Comparison of ENCODE assay signal across 8 cellular contexts in the genomic region with DNA sequence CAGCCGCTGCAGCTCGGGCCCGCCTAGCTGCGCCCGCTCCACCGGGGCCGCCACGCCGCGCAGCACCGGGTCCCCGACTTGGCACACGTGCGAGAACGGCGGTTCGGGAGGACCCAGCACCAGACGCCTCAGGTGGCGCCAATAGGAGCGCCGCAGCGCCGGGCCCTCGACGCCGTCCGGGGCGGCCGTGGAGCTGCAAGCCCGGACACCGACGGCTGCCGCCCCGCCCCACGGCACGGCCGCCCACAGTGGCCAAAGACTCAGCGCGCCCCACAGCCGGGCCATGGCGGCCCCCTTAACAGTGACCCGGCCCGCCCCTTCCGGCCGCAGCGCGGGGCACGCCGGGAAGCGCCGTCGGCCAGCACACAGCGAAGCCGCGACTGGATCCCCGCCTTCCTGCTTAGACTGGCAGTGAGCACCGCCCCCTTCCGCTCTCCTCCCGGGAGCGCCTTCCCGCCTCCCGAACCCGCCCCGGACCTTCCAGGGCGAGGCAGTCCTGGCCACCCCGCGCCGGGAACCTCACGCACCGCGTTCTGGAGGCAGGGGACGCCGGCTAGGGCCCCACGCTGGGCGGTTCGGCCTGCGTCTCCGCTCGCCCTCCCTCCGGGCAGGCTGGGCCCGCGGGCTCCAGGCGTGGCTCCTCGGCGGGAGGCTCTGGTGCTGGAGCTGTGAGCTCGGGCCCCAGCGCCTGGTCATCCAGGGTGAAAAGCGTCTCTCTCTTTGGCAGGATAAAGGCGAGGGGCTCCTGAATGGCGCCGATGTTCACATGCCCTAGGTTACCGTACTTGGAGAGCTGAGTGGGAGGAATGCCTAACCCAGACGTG. TPM values are rescaled to one million over a fixed set of nuclear protein-coding genes. Genes with fewer than 3 reads are reported as not detected.
DNase-seq lines count a peak whose midpoint lies in the region; ATAC-seq and TF ChIP-seq lines count a peak whose summit lies in the region.

A gene with protein sequence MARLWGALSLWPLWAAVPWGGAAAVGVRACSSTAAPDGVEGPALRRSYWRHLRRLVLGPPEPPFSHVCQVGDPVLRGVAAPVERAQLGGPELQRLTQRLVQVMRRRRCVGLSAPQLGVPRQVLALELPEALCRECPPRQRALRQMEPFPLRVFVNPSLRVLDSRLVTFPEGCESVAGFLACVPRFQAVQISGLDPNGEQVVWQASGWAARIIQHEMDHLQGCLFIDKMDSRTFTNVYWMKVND (minus strand): TSS at position 303 of the 824 bp plus-strand sequence. CDS start 18 bp downstream, at position 285.

- in situ Hi-C loops in mammary epithelial cell (cut with MboI; ENCODE audit: low sequenced_read_pairs in 2 of 2), result no loop called here

- intact Hi-C loops in mammary epithelial cell (cut with micrococcal nuclease), result loop anchor here (1.0 kb wide), 1 partner anchor 9 kb away; the partner anchor contains the start of genes COG8 and NIP7

- peaks cover 83% of the 10 kb centered on the region for H3K79me2 ChIP-seq in mammary epithelial cell (ENCODE audit: insufficient read depth, low read length)

- no peaks in the 10 kb centered on the region for H4K20me1 ChIP-seq in mammary epithelial cell (ENCODE audit: insufficient read depth, low read length)

- H3K36me3 ChIP-seq in mammary epithelial cell (ENCODE audit: insufficient read depth, low read length) (peaks cover 35% of the 10 kb centered on the region), iPS-20b (ENCODE audit: insufficient read depth, low read depth, low read length) (peaks cover 73% of the 10 kb centered on the region)

- H3K27ac ChIP-seq in mammary epithelial cell (ENCODE audit: insufficient read depth, low read depth, low read length) (peak within 1 kb of the TSS; percentile 58), iPS-20b (ENCODE audit: low read length) (peak within 1 kb of the TSS; percentile 87), skin epidermis (peak within 1 kb of the TSS; percentile 56 to 97 (median 91))

- peaks cover 28% of the 10 kb centered on the region for H3K4me1 ChIP-seq in mammary epithelial cell (ENCODE audit: insufficient read depth, low read length)
- H3K4me1 ChIP-seq in iPS-20b (ENCODE audit: insufficient read depth, low read length), result peaks cover 6% of the 10 kb centered on the region; the same call in 1 of the 2 replicates

- CTCF ChIA-PET in mammary epithelial cell (lab: Charles Lee; ENCODE audit: low non-redundant PET), result interaction anchor here (0.7 kb wide), 1 partner anchor 757 kb away, joined by 18 read pairs; no protein-coding TSS in a partner anchor

- H2AFZ ChIP-seq in mammary epithelial cell (ENCODE audit: low read depth, low read length), result peak within 1 kb of the TSS; percentile 87

- H3K9me3 ChIP-seq in mammary epithelial cell (replicated peaks; ENCODE audit: insufficient read depth, low read length), result no peaks in the 10 kb centered on the region
- H3K9me3 ChIP-seq in iPS-20b (ENCODE audit: insufficient read depth, low read depth, low read length), result no peaks in the 10 kb centered on the region

- BruUV-seq in mammary epithelial cell (replicated peaks; lab: Mats Ljungman, UMichigan), result TSS peak; percentile 70

- H3K27me3 ChIP-seq in mammary epithelial cell (ENCODE audit: insufficient read depth, low read length) (no peaks in the 10 kb centered on the region), iPS-20b (ENCODE audit: insufficient read depth, low read length) (no peaks in the 10 kb centered on the region)

- peak within 1 kb of the TSS; percentile 98 for H3K4me2 ChIP-seq in mammary epithelial cell (ENCODE audit: insufficient read depth, low read depth, low read length)

- H3K9ac ChIP-seq in mammary epithelial cell (ENCODE audit: insufficient read depth, low read length) (peak within 1 kb of the TSS; percentile 56), iPS-20b (ENCODE audit: low read depth, low read length) (peak within 1 kb of the TSS; percentile 90)

- ATAC-seq in GM18907 (IDR thresholded peaks at IDR 0.05; ENCODE audit: unreplicated experiment) (peak; percentile 90), HG03139 (IDR thresholded peaks at IDR 0.05; ENCODE audit: unreplicated experiment) (peak; percentile 86)

- H3K4me3 ChIP-seq in WI38 (ENCODE audit: low read depth, low read length), result peak within 1 kb of the TSS; percentile 73
- H3K4me3 ChIP-seq in mammary epithelial cell (replicated peaks in 1 of 3; ENCODE audit: insufficient read depth in 1 of 3, low read depth in 2 of 3, low read length in 3 of 3), result peak within 1 kb of the TSS; percentile 45 to 80 (median 79)
- H3K4me3 ChIP-seq in iPS-20b (ENCODE audit: low read length), result peak within 1 kb of the TSS; percentile 75
- peak within 1 kb of the TSS; percentile 75 to 100 (median 93) for H3K4me3 ChIP-seq in skin epidermis

- no peak for TF ChIP-seq CTCF in WI38 (IDR thresholded peaks at IDR 0.05; ENCODE audit: low read depth, low read length)
- no peak for TF ChIP-seq CTCF in mammary epithelial cell (conservative IDR thresholded peaks at IDR 0.05 in 1 of 2, IDR thresholded peaks at IDR 0.05 in 1 of 2; ENCODE audit: extremely low read depth in 1 of 2, insufficient read depth in 1 of 2, low read depth in 1 of 2, low read length in 2 of 2)

- DNase-seq in AG08395 (ENCODE audit: low spot score) (peak; percentile 96), NCI-H2196 treated with DMSO at 0.1 percent for 48 hours (lab: John Stamatoyannopoulos, UW; ENCODE audit: unreplicated experiment) (peak; percentile 55), mammary epithelial cell (peak; percentile 92)

- WGBS in mammary epithelial cell (ENCODE audit: low coverage, missing lambda C conversion rate), result 0% methylated on average over 1 of the region's 93 CpGs

- dilution Hi-C loops in mammary epithelial cell (cut with HindIII; ENCODE audit: low sequenced_read_pairs), result no loop called here

RNA-seq across cellular contexts. Expression of the gene that starts here (rescaled TPM):
- 10 to 100 TPM; 20.2 to 21.7 TPM for total RNA-seq in mammary epithelial cell
- 14.4 TPM for polyA plus RNA-seq in mammary epithelial cell
- 0.67 TPM for polyA minus RNA-seq in mammary epithelial cell

Comparison
In these comparisons a context has a peak if more than half of its experiments do, and no peak if none do; other contexts are left out.
1. Peak in every context shown above with its lines: DNase-seq, ATAC-seq, H3K4me3 ChIP-seq and H3K27ac ChIP-seq.